12 cellular contexts compared by ENCODE assay signal in the genomic region with DNA sequence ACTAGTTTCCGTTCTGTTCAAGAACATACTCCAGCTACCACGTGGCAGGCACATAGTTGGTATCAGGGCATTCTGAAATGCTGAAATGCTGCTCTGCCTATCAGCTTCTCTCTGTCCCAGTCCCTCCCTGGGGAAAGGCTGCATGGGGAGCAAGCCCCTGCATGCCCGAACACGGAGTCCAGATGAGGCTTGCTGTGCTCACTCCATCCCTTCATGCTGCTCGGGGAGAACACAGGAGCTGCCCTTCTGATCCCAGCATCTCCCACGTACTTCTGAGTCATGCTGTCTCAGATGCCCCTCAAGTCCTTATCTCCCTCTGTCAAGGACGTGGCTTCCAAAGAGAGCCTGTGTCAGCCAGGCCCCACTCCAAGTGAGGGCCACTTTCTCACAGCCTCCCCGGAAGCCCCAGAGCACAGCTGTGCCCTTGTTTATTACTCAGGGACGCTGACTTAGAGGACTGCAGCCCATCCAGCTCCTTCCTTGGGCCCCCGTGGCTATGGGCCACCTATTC. TPM values are rescaled to one million over a fixed set of nuclear protein-coding genes. Genes with fewer than 3 reads are reported as not detected.
A peak's percentile ranks its signal among the peaks of the same experiment; 100 is the strongest.
DNase-seq lines count a peak whose midpoint lies in the region; ATAC-seq and TF ChIP-seq lines count a peak whose summit lies in the region.
"Had no signal": no experiment of that assay in that cellular context is flagged by ENCODE, and none has a peak within 500 bp of the region (broad histone marks: within the 10 kb centered on the region; RNA-seq: fewer than 3 reads in every experiment).

No MANE protein-coding gene starts in this region.

- H3K4me1 Mint-ChIP-seq in chondrocyte (ENCODE audit: low read depth) = peaks cover 21% of the 10 kb centered on the region
- no peaks in the 10 kb centered on the region for H3K4me1 Mint-ChIP-seq in activated CD4-positive, alpha-beta T cell treated with anti-CD3 and anti-CD28 coated beads, Interleukin-2, amount 10 ng/mL, durations not matched to agents 24 days and 14 days
- H3K4me1 Mint-ChIP-seq: neural progenitor cell; stimulated activated naive B cell treated with anti-CD40 and anti-IgM and Interleukin-4, amounts not matched to agents 10 μg/mL and 1 μg/mL and 100 μg/mL, for 72 hours had no signal

- DNase-seq in NCI-H226 (peak; percentile 73), chondrocyte (ENCODE audit: low spot score) (no peak), iris pigment epithelial cell (ENCODE audit: low read depth) (peak; percentile 88), tibial artery (no peak), OCI-M1 (lab: John Stamatoyannopoulos, UW) (no peak)
- DNase-seq in activated CD4-positive, alpha-beta T cell treated with anti-CD3 and anti-CD28 coated beads, Interleukin-2, amount 10 ng/mL, durations not matched to agents 24 days and 14 days = no peak
- DNase-seq: NCI-H2081; stimulated activated naive B cell treated with anti-CD40 and anti-IgM and Interleukin-4, amounts not matched to agents 10 μg/mL and 1 μg/mL and 100 μg/mL, for 72 hours; T-helper 9 cell had no signal

- no peak for ATAC-seq in GM21528 (IDR thresholded peaks at IDR 0.05; ENCODE audit: low FRiP score, unreplicated experiment)
- ATAC-seq: stimulated activated naive B cell treated with anti-CD40 and anti-IgM and Interleukin-4, amounts not matched to agents 10 μg/mL and 1 μg/mL and 100 μg/mL, for 72 hours had no signal

- H3K9me3 Mint-ChIP-seq in chondrocyte (ENCODE audit: low read depth) = no peaks in the 10 kb centered on the region
- H3K9me3 Mint-ChIP-seq in activated CD4-positive, alpha-beta T cell treated with anti-CD3 and anti-CD28 coated beads, Interleukin-2, amount 10 ng/mL, durations not matched to agents 24 days and 14 days = peaks cover 1% of the 10 kb centered on the region

- H3K9me3 ChIP-seq in tibial artery = no peaks in the 10 kb centered on the region

- H3K4me3 Mint-ChIP-seq in chondrocyte (ENCODE audit: unreplicated experiment) = no peak overlapping the region
- H3K4me3 Mint-ChIP-seq in activated CD4-positive, alpha-beta T cell treated with anti-CD3 and anti-CD28 coated beads, Interleukin-2, amount 10 ng/mL, durations not matched to agents 24 days and 14 days = no peak overlapping the region
- H3K4me3 Mint-ChIP-seq: neural progenitor cell; stimulated activated naive B cell treated with anti-CD40 and anti-IgM and Interleukin-4, amounts not matched to agents 10 μg/mL and 1 μg/mL and 100 μg/mL, for 72 hours had no signal

- peak overlapping the region; percentile 62 to 63 for H3K27ac ChIP-seq in tibial artery
- H3K27ac ChIP-seq: KMS-11, neural progenitor cell had no signal

- peaks cover 52 to 93% (median 78%) of the 10 kb centered on the region in 3 donors for H3K36me3 ChIP-seq in tibial artery
- H3K36me3 ChIP-seq: neural progenitor cell had no signal

- intact Hi-C loops in tibial artery (cut with DNase I; ENCODE audit: low total_unique reads) = no loop called here
- intact Hi-C loops in activated CD4-positive, alpha-beta T cell treated with anti-CD3 and anti-CD28 coated beads, Interleukin-2, amount 10 ng/mL, durations not matched to agents 24 days and 14 days (cut with micrococcal nuclease) = no loop called here

- no peaks in the 10 kb centered on the region for H3K27me3 ChIP-seq in tibial artery
- H3K27me3 ChIP-seq: neural progenitor cell had no signal

- no peaks in the 10 kb centered on the region for H3K27me3 Mint-ChIP-seq in chondrocyte (ENCODE audit: low read depth)
- H3K27me3 Mint-ChIP-seq in activated CD4-positive, alpha-beta T cell treated with anti-CD3 and anti-CD28 coated beads, Interleukin-2, amount 10 ng/mL, durations not matched to agents 24 days and 14 days = no peaks in the 10 kb centered on the region

- H3K27ac Mint-ChIP-seq in chondrocyte (ENCODE audit: unreplicated experiment) = peak overlapping the region; percentile 68
- no peak overlapping the region for H3K27ac Mint-ChIP-seq in activated CD4-positive, alpha-beta T cell treated with anti-CD3 and anti-CD28 coated beads, Interleukin-2, amount 10 ng/mL, durations not matched to agents 24 days and 14 days
- H3K27ac Mint-ChIP-seq: neural progenitor cell; stimulated activated naive B cell treated with anti-CD40 and anti-IgM and Interleukin-4, amounts not matched to agents 10 μg/mL and 1 μg/mL and 100 μg/mL, for 72 hours had no signal

- H3K4me1 ChIP-seq in tibial artery = no peaks in the 10 kb centered on the region
- H3K4me1 ChIP-seq: neural progenitor cell had no signal

- no peak for TF ChIP-seq CTCF in chondrocyte (IDR thresholded peaks at IDR 0.05)
- no peak for TF ChIP-seq CTCF in tibial artery (IDR thresholded peaks at IDR 0.05)

- no peak overlapping the region for H3K4me3 ChIP-seq in tibial artery
- H3K4me3 ChIP-seq: neural progenitor cell had no signal

- peaks cover 85% of the 10 kb centered on the region for H3K36me3 Mint-ChIP-seq in chondrocyte (ENCODE audit: low read depth)
- no peaks in the 10 kb centered on the region for H3K36me3 Mint-ChIP-seq in activated CD4-positive, alpha-beta T cell treated with anti-CD3 and anti-CD28 coated beads, Interleukin-2, amount 10 ng/mL, durations not matched to agents 24 days and 14 days (ENCODE audit: low read depth)

RNA-seq across cellular contexts. Expression of gene THBS2, which starts 29.4 kb away (rescaled TPM):
- total RNA-seq in chondrocyte = 1,244 to 1,906 TPM (median 1,285 TPM) in 3 replicates
- total RNA-seq in activated CD4-positive, alpha-beta T cell treated with anti-CD3 and anti-CD28 coated beads, Interleukin-2, amount 10 ng/mL, durations not matched to agents 24 days and 14 days = not detected in 2 replicates

Comparison
In these comparisons a context has a peak if more than half of its experiments do, and no peak if none do; other contexts are left out.
1. DNase-seq: peak in NCI-H226 (single experiment) and iris pigment epithelial cell (single experiment); none in chondrocyte (single experiment), tibial artery (0 of 2), OCI-M1 (single experiment) and activated CD4-positive, alpha-beta T cell treated with anti-CD3 and anti-CD28 coated beads, Interleukin-2, amount 10 ng/mL, durations not matched to agents 24 days and 14 days (single experiment).
2. RNA of gene THBS2, which starts 29.4 kb away (total RNA-seq): 1,244 to 1,906 TPM in chondrocyte; not detected in activated CD4-positive, alpha-beta T cell treated with anti-CD3 and anti-CD28 coated beads, Interleukin-2, amount 10 ng/mL, durations not matched to agents 24 days and 14 days; every median in the first group is over 1,000 times any median in the second.